Comparison of ENCODE assay signal across 25 cellular contexts in genomic region chr2:30127016-30127893, GRCh38. TPM values are rescaled to one million over a fixed set of nuclear protein-coding genes. Genes with fewer than 3 reads are reported as not detected.
DNase-seq lines count a peak whose midpoint lies in the region; ATAC-seq, FAIRE-seq and TF ChIP-seq lines count a peak whose summit lies in the region.
"Had no signal": no experiment of that assay in that cellular context is flagged by ENCODE, and none has a peak within 500 bp of the region (broad histone marks: within the 10 kb centered on the region; RNA-seq: fewer than 3 reads in every experiment).

No MANE protein-coding gene starts in this region.

- no peak overlapping the region for H2AFZ ChIP-seq in SK-N-SH (ENCODE audit: low read depth)

- TF ChIP-seq CTCF in SK-N-SH (IDR thresholded peaks at IDR 0.05): no peak
- no peak for TF ChIP-seq CTCF in fibroblast of mammary gland (conservative IDR thresholded peaks at IDR 0.05; ENCODE audit: control insufficient read depth, insufficient read depth, low read depth, low read length)

- no peaks in the 10 kb centered on the region for H3K9me2 ChIP-seq in SK-N-SH

- H3K79me2 ChIP-seq in SK-N-SH (ENCODE audit: insufficient read depth): no peaks in the 10 kb centered on the region

- no peaks in the 10 kb centered on the region for H4K20me1 ChIP-seq in SK-N-SH (ENCODE audit: insufficient read depth)

- no peak for TF ChIP-seq EP300 in SK-N-SH (IDR thresholded peaks at IDR 0.05; ENCODE audit: borderline replicate concordance in 1 of 2, low read depth in 1 of 2, low read length in 1 of 2)

- no peak overlapping the region for H3K4me3 Mint-ChIP-seq in activated T-helper 1 cell treated with anti-CD3 and anti-CD28 coated beads, Interleukin-12 subunit alpha, Interleukin-12 subunit beta, Interleukin-2, Interleukin-4 antibody, amounts not matched to agents 30 ng/mL and 10 ng/mL and 1 ng/mL, durations not matched to agents 14 hours and 24 hours and 36 hours
- H3K4me3 Mint-ChIP-seq: activated CD4-positive, alpha-beta T cell treated with anti-CD3 and anti-CD28 coated beads for 36 hours; activated naive CD4-positive, alpha-beta T cell treated with anti-CD3 and anti-CD28 coated beads, Interleukin-2, amount 50 U/mL, for 24 hours; CD4-positive, alpha-beta memory T cell; immature natural killer cell; T-helper 2 cell treated with Interferon-gamma antibody and Interleukin-4, amounts not matched to agents 5 μg/mL and 100 μg/mL, for 36 hours had no signal

- H3K9ac ChIP-seq in SK-N-SH: no peak overlapping the region

- H3K9me3 ChIP-seq in SK-N-SH (no peaks in the 10 kb centered on the region), small intestine (ENCODE audit: control insufficient read depth, low read depth) (no peaks in the 10 kb centered on the region)

- H3K36me3 ChIP-seq in SK-N-SH (replicated peaks in 1 of 2; ENCODE audit: control insufficient read depth in 1 of 2, insufficient read depth in 2 of 2, low read length in 1 of 2) (no peaks in the 10 kb centered on the region), small intestine (ENCODE audit: control insufficient read depth in 2 of 2, insufficient read depth in 2 of 2, low read length in 2 of 2) (no peaks in the 10 kb centered on the region)
- H3K36me3 ChIP-seq: cardiac muscle cell, spleen had no signal

- CTCF ChIA-PET in SK-N-SH (lab: Yijun Ruan, JAX): interaction anchor here (0.7 to 1.2 kb wide), 4 partner anchors 9 to 195 kb away, joined by 3 to 5 read pairs (median 4); no protein-coding TSS in a partner anchor

- peak; percentile 91 for DNase-seq in HCEC 1CT
- DNase-seq in SK-N-SH: no peak
- DNase-seq in fibroblast of mammary gland (ENCODE audit: low read depth): peak; percentile 85
- peak; percentile 37 for DNase-seq in small intestine
- no peak for DNase-seq in stimulated activated CD4-positive, alpha-beta T cell treated with anti-CD3 and anti-CD28 coated beads, Interleukin-12 subunit alpha, Interleukin-12 subunit beta, amount 100 ng/mL, for 4 hours
- DNase-seq in activated T-helper 1 cell treated with anti-CD3 and anti-CD28 coated beads, Interleukin-12 subunit alpha, Interleukin-12 subunit beta, Interleukin-2, Interleukin-4 antibody, amounts not matched to agents 30 ng/mL and 10 ng/mL and 1 ng/mL, durations not matched to agents 14 hours and 24 hours and 36 hours (ENCODE audit: low spot score): no peak
- DNase-seq: activated CD4-positive, alpha-beta T cell treated with anti-CD3 and anti-CD28 coated beads for 36 hours; activated CD8-positive, alpha-beta memory T cell treated with anti-CD3 and anti-CD28 coated beads, Interleukin-2, amount 50 U/mL, for 48 hours; CD4-positive, alpha-beta memory T cell; effector memory CD4-positive, alpha-beta T cell; GF-D8; immature natural killer cell; MV-4-11; NCI-H2107; NCI-H82; nucleus accumbens; spleen; stimulated activated naive CD8-positive, alpha-beta T cell treated with anti-CD3 and anti-CD28 coated beads, Interleukin-15, Interleukin-2, amounts not matched to agents 100 U/mL and 50 U/mL, for 24 hours had no signal

- H3F3A ChIP-seq in SK-N-SH (replicated peaks; ENCODE audit: insufficient read depth): no peaks in the 10 kb centered on the region

- H3K27ac ChIP-seq in SK-N-SH (ENCODE audit: low read depth in 2 of 2, low read length in 1 of 2) (no peak overlapping the region), small intestine (ENCODE audit: low read depth in 1 of 2, low read length in 1 of 2) (no peak overlapping the region)
- H3K27ac ChIP-seq: cardiac muscle cell, spleen had no signal

- ATAC-seq in GM18858 (IDR thresholded peaks at IDR 0.05; ENCODE audit: unreplicated experiment): no peak
- ATAC-seq: activated CD4-positive, alpha-beta T cell treated with anti-CD3 and anti-CD28 coated beads for 36 hours; Right ventricle myocardium inferior; stimulated activated naive CD8-positive, alpha-beta T cell treated with anti-CD3 and anti-CD28 coated beads, Interleukin-15, Interleukin-2, amounts not matched to agents 100 U/mL and 50 U/mL, for 24 hours had no signal

- no peak overlapping the region for H3K27ac Mint-ChIP-seq in activated T-helper 1 cell treated with anti-CD3 and anti-CD28 coated beads, Interleukin-12 subunit alpha, Interleukin-12 subunit beta, Interleukin-2, Interleukin-4 antibody, amounts not matched to agents 30 ng/mL and 10 ng/mL and 1 ng/mL, durations not matched to agents 14 hours and 24 hours and 36 hours
- H3K27ac Mint-ChIP-seq: activated CD4-positive, alpha-beta T cell treated with anti-CD3 and anti-CD28 coated beads for 36 hours; activated naive CD4-positive, alpha-beta T cell treated with anti-CD3 and anti-CD28 coated beads, Interleukin-2, amount 50 U/mL, for 24 hours; immature natural killer cell; T-helper 2 cell treated with Interferon-gamma antibody and Interleukin-4, amounts not matched to agents 5 μg/mL and 100 μg/mL, for 36 hours had no signal

- TF ChIP-seq RAD21 in SK-N-SH (IDR thresholded peaks at IDR 0.05; ENCODE audit: low read length): no peak

- no peaks in the 10 kb centered on the region for H3K4me1 ChIP-seq in SK-N-SH (ENCODE audit: control insufficient read depth in 1 of 2, insufficient read depth in 2 of 2, low read depth in 1 of 2, low read length in 1 of 2)
- H3K4me1 ChIP-seq in small intestine (ENCODE audit: control insufficient read depth in 2 of 2, insufficient read depth in 1 of 2, low read depth in 1 of 2, low read length in 1 of 2): no peaks in the 10 kb centered on the region
- H3K4me1 ChIP-seq: spleen had no signal

- FAIRE-seq in small intestine (lab: Jason Lieb, UNC): no peak
- FAIRE-seq: GM19239, urothelium cell line had no signal

- no peaks in the 10 kb centered on the region for H3K9me3 Mint-ChIP-seq in activated T-helper 1 cell treated with anti-CD3 and anti-CD28 coated beads, Interleukin-12 subunit alpha, Interleukin-12 subunit beta, Interleukin-2, Interleukin-4 antibody, amounts not matched to agents 30 ng/mL and 10 ng/mL and 1 ng/mL, durations not matched to agents 14 hours and 24 hours and 36 hours
- H3K9me3 Mint-ChIP-seq: activated naive CD4-positive, alpha-beta T cell treated with anti-CD3 and anti-CD28 coated beads, Interleukin-2, amount 50 U/mL, for 24 hours; immature natural killer cell; T-helper 2 cell treated with Interferon-gamma antibody and Interleukin-4, amounts not matched to agents 5 μg/mL and 100 μg/mL, for 36 hours had no signal

- no peak overlapping the region for H3K4me2 ChIP-seq in SK-N-SH

- H3K4me1 Mint-ChIP-seq in activated T-helper 1 cell treated with anti-CD3 and anti-CD28 coated beads, Interleukin-12 subunit alpha, Interleukin-12 subunit beta, Interleukin-2, Interleukin-4 antibody, amounts not matched to agents 30 ng/mL and 10 ng/mL and 1 ng/mL, durations not matched to agents 14 hours and 24 hours and 36 hours (ENCODE audit: low read depth): no peaks in the 10 kb centered on the region
- H3K4me1 Mint-ChIP-seq: activated CD4-positive, alpha-beta T cell treated with anti-CD3 and anti-CD28 coated beads for 36 hours; activated naive CD4-positive, alpha-beta T cell treated with anti-CD3 and anti-CD28 coated beads, Interleukin-2, amount 50 U/mL, for 24 hours; immature natural killer cell had no signal

- WGBS in SK-N-SH (ENCODE audit: low lambda C conversion rate): 62% methylated on average over 9 of the region's 9 CpGs
- 79 to 85% (median 80%) methylated on average over 8 to 9 of the region's 9 CpGs for WGBS in small intestine, 3 donors

- H3K27me3 ChIP-seq in SK-N-SH (ENCODE audit: insufficient read depth): no peaks in the 10 kb centered on the region
- H3K27me3 ChIP-seq in small intestine (ENCODE audit: control insufficient read depth in 2 of 2, insufficient read depth in 2 of 2, low read length in 2 of 2): no peaks in the 10 kb centered on the region
- H3K27me3 ChIP-seq: cardiac muscle cell had no signal

- H3K4me3 ChIP-seq in SK-N-SH (ENCODE audit: low read depth in 2 of 2, low read length in 1 of 2) (no peak overlapping the region), fibroblast of mammary gland (ENCODE audit: control insufficient read depth, low read depth, low read length) (no peak overlapping the region), small intestine (ENCODE audit: low read depth in 1 of 2, low read length in 2 of 2) (no peak overlapping the region)
- H3K4me3 ChIP-seq: cardiac muscle cell, spleen had no signal

- peaks cover 19% of the 10 kb centered on the region for H3K27me3 Mint-ChIP-seq in activated T-helper 1 cell treated with anti-CD3 and anti-CD28 coated beads, Interleukin-12 subunit alpha, Interleukin-12 subunit beta, Interleukin-2, Interleukin-4 antibody, amounts not matched to agents 30 ng/mL and 10 ng/mL and 1 ng/mL, durations not matched to agents 14 hours and 24 hours and 36 hours (ENCODE audit: insufficient read depth)
- H3K27me3 Mint-ChIP-seq: activated naive CD4-positive, alpha-beta T cell treated with anti-CD3 and anti-CD28 coated beads, Interleukin-2, amount 50 U/mL, for 24 hours had no signal

- POLR2A ChIA-PET in SK-N-SH (lab: Yijun Ruan, JAX): no interaction called here

- no peaks in the 10 kb centered on the region for H3K36me3 Mint-ChIP-seq in activated T-helper 1 cell treated with anti-CD3 and anti-CD28 coated beads, Interleukin-12 subunit alpha, Interleukin-12 subunit beta, Interleukin-2, Interleukin-4 antibody, amounts not matched to agents 30 ng/mL and 10 ng/mL and 1 ng/mL, durations not matched to agents 14 hours and 24 hours and 36 hours (ENCODE audit: low read depth)
- H3K36me3 Mint-ChIP-seq: CD4-positive, alpha-beta memory T cell; immature natural killer cell had no signal

- intact Hi-C loops in activated T-helper 1 cell treated with anti-CD3 and anti-CD28 coated beads, Interleukin-12 subunit alpha, Interleukin-12 subunit beta, Interleukin-2, Interleukin-4 antibody, amounts not matched to agents 30 ng/mL and 10 ng/mL and 1 ng/mL, durations not matched to agents 14 hours and 24 hours and 36 hours (cut with micrococcal nuclease): no loop called here

RNA-seq across cellular contexts. Expression of gene YPEL5, which starts 19.6 kb away (rescaled TPM):
- polyA plus RNA-seq in SK-N-SH (2012; rRNA removed): 60.5 and 81.6 TPM in 2 replicates
- polyA plus RNA-seq in SK-N-SH (2012; cell fraction: cytosol; rRNA removed): 74.0 and 87.5 TPM in 2 replicates
- 59.0 and 95.1 TPM in 2 replicates for polyA plus RNA-seq in SK-N-SH (2012; cell fraction: nucleus; rRNA removed)
- 10 to 100 TPM; 29.6 to 95.9 (median 82.1) TPM for polyA plus RNA-seq in small intestine
- total RNA-seq in activated T-helper 1 cell treated with anti-CD3 and anti-CD28 coated beads, Interleukin-12 subunit alpha, Interleukin-12 subunit beta, Interleukin-2, Interleukin-4 antibody, amounts not matched to agents 30 ng/mL and 10 ng/mL and 1 ng/mL, durations not matched to agents 14 hours and 24 hours and 36 hours: 25.1 and 27.3 TPM in 2 replicates

Comparison
In these comparisons a context has a peak if more than half of its experiments do, and no peak if none do; other contexts are left out.
1. DNase-seq: peak in HCEC 1CT (single experiment), fibroblast of mammary gland (single experiment) and small intestine (single experiment); none in SK-N-SH (single experiment), stimulated activated CD4-positive, alpha-beta T cell treated with anti-CD3 and anti-CD28 coated beads, Interleukin-12 subunit alpha, Interleukin-12 subunit beta, amount 100 ng/mL, for 4 hours (single experiment) and activated T-helper 1 cell treated with anti-CD3 and anti-CD28 coated beads, Interleukin-12 subunit alpha, Interleukin-12 subunit beta, Interleukin-2, Interleukin-4 antibody, amounts not matched to agents 30 ng/mL and 10 ng/mL and 1 ng/mL, durations not matched to agents 14 hours and 24 hours and 36 hours (single experiment).